ENCODE assay signal across 10 cellular contexts in genomic region chr19:41431426-41432386, GRCh38. TPM values are rescaled to one million over a fixed set of nuclear protein-coding genes. Genes with fewer than 3 reads are reported as not detected.
DNase-seq lines count a peak whose midpoint lies in the region; ATAC-seq, FAIRE-seq and TF ChIP-seq lines count a peak whose summit lies in the region.
"Had no signal": no experiment of that assay in that cellular context is flagged by ENCODE, and none has a peak within 500 bp of the region (broad histone marks: within the 10 kb centered on the region; RNA-seq: fewer than 3 reads in every experiment).

No MANE protein-coding gene starts in this region.

- no peaks in the 10 kb centered on the region for H4K20me1 ChIP-seq in IMR-90 (ENCODE audit: insufficient read depth, low read length)
- H4K20me1 ChIP-seq in HepG2 (ENCODE audit: insufficient read depth, low read length) = no peaks in the 10 kb centered on the region

- H4K5ac ChIP-seq in IMR-90 (ENCODE audit: low read depth, low read length) = no peak overlapping the region

- no peak overlapping the region for H4K91ac ChIP-seq in IMR-90 (ENCODE audit: insufficient read depth, low read depth, low read length)

- whole genome bisulfite sequencing in IMR-90 (ENCODE audit: extremely low coverage in 2 of 2, insufficient read length in 1 of 2), 2 experiments = 77% methylated on average over 6 of the region's 23 CpGs; no CpG with 5 or more reads in 1 of the 2 experiments
- WGBS in HepG2 (ENCODE audit: low lambda C conversion rate) = 85% methylated on average over 20 of the region's 23 CpGs

- no peak overlapping the region for H2AK5ac ChIP-seq in IMR-90 (ENCODE audit: low read depth, low read length)

- H3K14ac ChIP-seq in IMR-90 (replicated peaks; ENCODE audit: low read depth, low read length) = no peak overlapping the region

- H3K79me1 ChIP-seq in IMR-90 (ENCODE audit: low read depth in 1 of 2, low read length in 2 of 2) = peaks cover 0 to 7% of the 10 kb centered on the region in 2 experiments; a peak in 2 of 4 replicates

- peaks cover 9% of the 10 kb centered on the region; the same call in 1 of the 2 replicates for H3K4me1 ChIP-seq in IMR-90 (ENCODE audit: control insufficient read depth, insufficient read depth, low read length)
- peaks cover 33% of the 10 kb centered on the region for H3K4me1 ChIP-seq in HepG2 (ENCODE audit: insufficient read depth, low read length)

- no peak overlapping the region for H2BK15ac ChIP-seq in IMR-90 (ENCODE audit: low read depth, low read length)

- no peak overlapping the region for H3K18ac ChIP-seq in IMR-90 (ENCODE audit: low read depth, low read length)

- H3K36me3 ChIP-seq in IMR-90 (ENCODE audit: control insufficient read depth, insufficient read depth, low read length) (peaks cover 23% of the 10 kb centered on the region), HepG2 (replicated peaks in 1 of 2; ENCODE audit: control insufficient read depth in 1 of 2, insufficient read depth in 2 of 2, low read length in 2 of 2) (peaks cover 11 to 25% of the 10 kb centered on the region in 2 experiments; a peak in 4 of 5 replicates)
- H3K36me3 ChIP-seq: uterus had no signal

- CTCF ChIA-PET in IMR-90 (lab: Yijun Ruan, JAX) = interaction anchor here (0.7 to 0.9 kb wide), 2 partner anchors 23 to 109 kb away, joined by 3 read pairs; no protein-coding TSS in a partner anchor
- CTCF ChIA-PET in HepG2 (lab: Yijun Ruan, JAX; ENCODE audit: low intra/inter-chr PET ratio, low total read pairs) = interaction anchor here (1.4 kb wide), 1 partner anchor 110 kb away, joined by 4 read pairs; no protein-coding TSS in a partner anchor

- ATAC-seq in IMR-90 (ENCODE audit: low read depth) (no peak; the same call in 1 of the 2 replicates), HepG2 (no peak)

- TF ChIP-seq RAD21 in IMR-90 (IDR thresholded peaks at IDR 0.05; ENCODE audit: low read length) (peak; percentile 25; the same call in 1 of the 2 replicates), HepG2 (CRISPR knock-in tag; IDR thresholded peaks at IDR 0.05) (no peak)

- H2AFZ ChIP-seq in IMR-90 (replicated peaks; ENCODE audit: low read length, poor library complexity) (peak overlapping the region; percentile 17), HepG2 (ENCODE audit: low read length) (no peak overlapping the region)

- H3K4me3 ChIP-seq in IMR-90 (ENCODE audit: insufficient read depth, low read depth, low read length) (no peak overlapping the region), astrocyte of the cerebellum (ENCODE audit: low read depth, low read length) (no peak overlapping the region), HepG2 (replicated peaks in 1 of 3; ENCODE audit: insufficient read depth in 1 of 3, low read depth in 2 of 3, low read length in 3 of 3) (no peak overlapping the region)
- H3K4me3 ChIP-seq: uterus had no signal

- H3K9ac ChIP-seq in IMR-90 (ENCODE audit: low read depth, low read length) (no peak overlapping the region), HepG2 (ENCODE audit: insufficient read depth, low read depth, low read length) (no peak overlapping the region)

- no peaks in the 10 kb centered on the region for H3K27me3 ChIP-seq in IMR-90 (ENCODE audit: control insufficient read depth, insufficient read depth, low read length)
- H3K27me3 ChIP-seq in HepG2 (ENCODE audit: control insufficient read depth in 1 of 2, insufficient read depth in 2 of 2, low read length in 2 of 2) = no peaks in the 10 kb centered on the region
- H3K27me3 ChIP-seq: uterus had no signal

- in situ Hi-C loops in IMR-90 (cut with MboI; ENCODE audit: low sequenced_read_pairs) (no loop called here), astrocyte of the cerebellum (cut with HindIII; ENCODE audit: low sequenced_read_pairs) (no loop called here), HepG2 (cut with HindIII; ENCODE audit: extremely low pct_ligation_motif_present, low pct_unique_long_range_greater_than_20kb) (no loop called here)

- no peaks in the 10 kb centered on the region for H3K9me1 ChIP-seq in IMR-90 (ENCODE audit: insufficient read depth, low read length)

- no peak overlapping the region for H3K4ac ChIP-seq in IMR-90 (ENCODE audit: low read depth, low read length)

- peak; percentile 64 for DNase-seq in CD1c-positive myeloid dendritic cell (ENCODE audit: extremely low spot score)
- peak; percentile 31 for DNase-seq in IMR-90
- no peak for DNase-seq in astrocyte of the cerebellum (ENCODE audit: low read depth)
- DNase-seq in HepG2 (ENCODE audit: low spot score) = peak; percentile 24
- no peak for DNase-seq in NCI-H128 (lab: John Stamatoyannopoulos, UW; ENCODE audit: unreplicated experiment)
- DNase-seq in posterior cingulate gyrus = no peak
- DNase-seq in NCI-H446 treated with DMSO at 0.1 percent for 48 hours (lab: John Stamatoyannopoulos, UW) = no peak
- no peak for DNase-seq in stimulated activated CD8-positive, alpha-beta memory T cell treated with anti-CD3 and anti-CD28 coated beads, Interleukin-4, amount 100 ng/mL, for 48 hours
- DNase-seq: uterus had no signal

- TF ChIP-seq POLR2A in IMR-90 (IDR thresholded peaks at IDR 0.05; ENCODE audit: low read depth, low read length) (no peak), HepG2 (IDR thresholded peaks at IDR 0.05; ENCODE audit: insufficient read depth in 1 of 2, low read depth in 2 of 2, low read length in 2 of 2) (0 out of 4 replicates have a peak, but pooled peaks of 1 of the 2 experiments have one; percentile 17)

- intact Hi-C loops in IMR-90 (cut with micrococcal nuclease) = loop anchor here (1.0 kb wide), 1 partner anchor 110 kb away; no protein-coding TSS in a partner anchor
- intact Hi-C loops in HepG2 (cut with micrococcal nuclease; ENCODE audit: unreplicated experiment) = no loop called here
- intact Hi-C loops in posterior cingulate gyrus (cut with DNase I) = no loop called here

- no peak overlapping the region for H2BK120ac ChIP-seq in IMR-90 (ENCODE audit: low read depth, low read length)

- H3K23ac ChIP-seq in IMR-90 (ENCODE audit: low read depth, low read length) = no peak overlapping the region

- no peak overlapping the region for H3K4me2 ChIP-seq in IMR-90 (ENCODE audit: low read depth, low read length)
- no peak overlapping the region for H3K4me2 ChIP-seq in HepG2 (ENCODE audit: low read depth, low read length)

- H3K9me3 ChIP-seq in IMR-90 (ENCODE audit: control insufficient read depth, insufficient read depth, low read length) (no peaks in the 10 kb centered on the region), HepG2 (ENCODE audit: low read length) (no peaks in the 10 kb centered on the region)
- H3K9me3 ChIP-seq: uterus had no signal

- POLR2A ChIA-PET in IMR-90 (lab: Charles Lee; ENCODE audit: unreplicated experiment) (no interaction called here), HepG2 (lab: Yijun Ruan, JAX) (interaction anchor here (0.6 to 1.9 kb wide), 4 partner anchors 8 to 95 kb away, joined by 3 to 9 read pairs (median 4); partner anchors contain the start of genes B9D2 and DMAC2)

- no peak overlapping the region for H3K27ac ChIP-seq in IMR-90 (ENCODE audit: insufficient read depth, low read length)
- no peak overlapping the region for H3K27ac ChIP-seq in HepG2 (ENCODE audit: extremely low read length, insufficient read depth, low read length)
- H3K27ac ChIP-seq: uterus had no signal

- TF ChIP-seq CTCF in IMR-90 (conservative IDR thresholded peaks at IDR 0.05; ENCODE audit: low read depth, low read length) = peak; percentile 41
- peak; percentile 47 for TF ChIP-seq CTCF in astrocyte of the cerebellum (IDR thresholded peaks at IDR 0.05; ENCODE audit: low read depth, low read length, missing control alignments)
- peak; percentile 57 for TF ChIP-seq CTCF in HepG2 (CRISPR knock-in tag; IDR thresholded peaks at IDR 0.05)

- peak; percentile 8 for FAIRE-seq in HepG2 (lab: Jason Lieb, UNC)

- H4K8ac ChIP-seq in IMR-90 (ENCODE audit: low read depth in 2 of 2, low read length in 2 of 2) = no peak overlapping the region

- no peak overlapping the region for H2AK9ac ChIP-seq in IMR-90 (replicated peaks; ENCODE audit: low read depth, low read length, poor library complexity)

- no peak overlapping the region for H2BK20ac ChIP-seq in IMR-90 (ENCODE audit: low read depth, low read length)

- H3K79me2 ChIP-seq in HepG2 (ENCODE audit: insufficient read depth, low read length) = no peaks in the 10 kb centered on the region

- TF ChIP-seq EP300 in HepG2 (IDR thresholded peaks at IDR 0.05; ENCODE audit: low read depth in 2 of 2, low read length in 2 of 2) = no peak
- TF ChIP-seq EP300 in HepG2 (CRISPR knock-in tag; IDR thresholded peaks at IDR 0.05; ENCODE audit: borderline replicate concordance) = no peak

- TSS peak; percentile 65 for BruUV-seq in IMR-90 (replicated peaks; lab: Mats Ljungman, UMichigan)
- TSS peak; percentile 28 for BruUV-seq in HepG2 (replicated peaks; lab: Mats Ljungman, UMichigan)

- H3K56ac ChIP-seq in IMR-90 (ENCODE audit: extremely low read depth, insufficient read depth, low read length) = no peak overlapping the region

- H2BK5ac ChIP-seq in IMR-90 (ENCODE audit: low read depth, low read length, poor library complexity, severe bottlenecking) = no peak overlapping the region

- dilution Hi-C loops in IMR-90 (cut with HindIII; ENCODE audit: low sequenced_read_pairs, unreplicated experiment) = no loop called here

RNA-seq across cellular contexts. Expression of gene B3GNT8, which starts 4.5 kb away (rescaled TPM):
- total RNA-seq in IMR-90 (2012; rRNA removed) (under 0.01 and 0.36 TPM in 2 replicates), HepG2 (2016; rRNA removed; fragmentation: Illumina TruSeq; extraction: Trizol) (1.9 and 2.3 TPM in 2 replicates)
- polyA plus RNA-seq in IMR-90 (2012; rRNA removed) (0.30 and 0.36 TPM in 2 replicates), HepG2 (2011; rRNA removed) (0.26 and 0.44 TPM in 2 replicates)
- polyA plus RNA-seq in IMR-90 (2012; cell fraction: cytosol; rRNA removed) = 0.06 and 0.46 TPM in 2 replicates
- 0.18 and 0.34 TPM in 2 replicates for polyA plus RNA-seq in IMR-90 (2012; cell fraction: nucleus; rRNA removed; ENCODE audit: low replicate concordance)
- 0.26 and 0.71 TPM in 2 replicates for total RNA-seq in HepG2 (2016; cell fraction: cytosol; rRNA removed; fragmentation: Illumina TruSeq; extraction: Trizol; ENCODE audit: low read depth)
- 1.4 and 1.9 TPM in 2 replicates for total RNA-seq in HepG2 (2016; cell fraction: insoluble cytoplasmic fraction; rRNA removed; fragmentation: Illumina TruSeq; extraction: Trizol)
- 0.90 and 1.1 TPM in 2 replicates for total RNA-seq in HepG2 (2016; cell fraction: membrane; rRNA removed; fragmentation: Illumina TruSeq; extraction: Trizol)
- 2.1 and 3.1 TPM in 2 replicates for total RNA-seq in HepG2 (2016; cell fraction: nucleus; rRNA removed; fragmentation: Illumina TruSeq; extraction: Trizol)
- 0.40 and 0.48 TPM in 2 replicates for polyA plus RNA-seq in HepG2 (2011; cell fraction: cytosol; rRNA removed)
- 0.54 and 1.00 TPM in 2 replicates for polyA plus RNA-seq in HepG2 (2011; cell fraction: nucleus; rRNA removed)
- polyA plus RNA-seq in HepG2 (2012) = 0.35 and 1.1 TPM in 2 replicates
- 0.43 and 0.69 TPM in 2 replicates for polyA plus RNA-seq in HepG2 (2016; cell fraction: cytosol; fragmentation: Illumina TruSeq; extraction: Trizol; ENCODE audit: low read depth)
- polyA plus RNA-seq in HepG2 (2016; cell fraction: insoluble cytoplasmic fraction; fragmentation: Illumina TruSeq; extraction: Trizol; ENCODE audit: low read depth) = 0.58 and 1.1 TPM in 2 replicates
- 0.34 and 0.42 TPM in 2 replicates for polyA plus RNA-seq in HepG2 (2016; cell fraction: membrane; fragmentation: Illumina TruSeq; extraction: Trizol; ENCODE audit: low read depth)
- polyA plus RNA-seq in HepG2 (2016; cell fraction: nucleus; fragmentation: Illumina TruSeq; extraction: Trizol; ENCODE audit: insufficient read depth, low read depth) = 2.2 and 3.1 TPM in 2 replicates
- 1.3 TPM in 1 of 2 replicates, not detected in the other for polyA minus RNA-seq in HepG2 (2011; rRNA and poly(A)+ RNA removed; ENCODE audit: low replicate concordance)
- polyA minus RNA-seq in HepG2 (2011; cell fraction: cytosol; rRNA and poly(A)+ RNA removed) = 1.1 TPM in 1 of 2 replicates, not detected in the other
- polyA minus RNA-seq in HepG2 (2011; cell fraction: nucleus; rRNA and poly(A)+ RNA removed) = 0.50 and 0.52 TPM in 2 replicates

RNA-seq across cellular contexts. Expression of gene DMAC2, which starts 8.0 kb away (rescaled TPM):
- total RNA-seq in IMR-90 (2012; rRNA removed) (50.8 and 52.5 TPM in 2 replicates), HepG2 (2016; rRNA removed; fragmentation: Illumina TruSeq; extraction: Trizol) (39.0 and 51.9 TPM in 2 replicates)
- polyA plus RNA-seq in IMR-90 (2012; rRNA removed) (72.2 and 78.5 TPM in 2 replicates), HepG2 (2011; rRNA removed) (66.0 TPM in 2 replicates)
- polyA plus RNA-seq in IMR-90 (2012; cell fraction: cytosol; rRNA removed) = 78.9 and 84.8 TPM in 2 replicates
- polyA plus RNA-seq in IMR-90 (2012; cell fraction: nucleus; rRNA removed; ENCODE audit: low replicate concordance) = 33.4 and 44.3 TPM in 2 replicates
- total RNA-seq in HepG2 (2016; cell fraction: cytosol; rRNA removed; fragmentation: Illumina TruSeq; extraction: Trizol; ENCODE audit: low read depth) = 10.2 and 12.0 TPM in 2 replicates
- total RNA-seq in HepG2 (2016; cell fraction: insoluble cytoplasmic fraction; rRNA removed; fragmentation: Illumina TruSeq; extraction: Trizol) = 38.9 and 54.2 TPM in 2 replicates
- total RNA-seq in HepG2 (2016; cell fraction: membrane; rRNA removed; fragmentation: Illumina TruSeq; extraction: Trizol) = 31.2 and 31.3 TPM in 2 replicates
- 18.5 and 20.2 TPM in 2 replicates for total RNA-seq in HepG2 (2016; cell fraction: nucleus; rRNA removed; fragmentation: Illumina TruSeq; extraction: Trizol)
- polyA plus RNA-seq in HepG2 (2011; cell fraction: cytosol; rRNA removed) = 76.3 and 90.6 TPM in 2 replicates
- 43.1 and 45.0 TPM in 2 replicates for polyA plus RNA-seq in HepG2 (2011; cell fraction: nucleus; rRNA removed)
- 39.8 and 45.8 TPM in 2 replicates for polyA plus RNA-seq in HepG2 (2012)
- polyA plus RNA-seq in HepG2 (2016; cell fraction: cytosol; fragmentation: Illumina TruSeq; extraction: Trizol; ENCODE audit: low read depth) = 16.8 TPM in 2 replicates
- polyA plus RNA-seq in HepG2 (2016; cell fraction: insoluble cytoplasmic fraction; fragmentation: Illumina TruSeq; extraction: Trizol; ENCODE audit: low read depth) = 69.0 and 74.8 TPM in 2 replicates
- polyA plus RNA-seq in HepG2 (2016; cell fraction: membrane; fragmentation: Illumina TruSeq; extraction: Trizol; ENCODE audit: low read depth) = 33.3 and 38.0 TPM in 2 replicates
- 38.1 and 41.9 TPM in 2 replicates for polyA plus RNA-seq in HepG2 (2016; cell fraction: nucleus; fragmentation: Illumina TruSeq; extraction: Trizol; ENCODE audit: insufficient read depth, low read depth)
- 51.2 and 105 TPM in 2 replicates for polyA minus RNA-seq in HepG2 (2011; rRNA and poly(A)+ RNA removed; ENCODE audit: low replicate concordance)
- polyA minus RNA-seq in HepG2 (2011; cell fraction: cytosol; rRNA and poly(A)+ RNA removed) = 36.5 and 37.9 TPM in 2 replicates
- polyA minus RNA-seq in HepG2 (2011; cell fraction: nucleus; rRNA and poly(A)+ RNA removed) = 14.3 and 18.3 TPM in 2 replicates

RNA-seq across cellular contexts. Expression of gene ERICH4, which starts 11.2 kb away (rescaled TPM):
- total RNA-seq in IMR-90 (2012; rRNA removed) (not detected in 2 replicates), HepG2 (2016; rRNA removed; fragmentation: Illumina TruSeq; extraction: Trizol) (0.64 and 1.0 TPM in 2 replicates)
- polyA plus RNA-seq in IMR-90 (2012; rRNA removed) (not detected in 2 replicates), HepG2 (2011; rRNA removed) (0.38 and 0.40 TPM in 2 replicates)
- not detected in 2 replicates for polyA plus RNA-seq in IMR-90 (2012; cell fraction: cytosol; rRNA removed)
- not detected in 2 replicates for polyA plus RNA-seq in IMR-90 (2012; cell fraction: nucleus; rRNA removed; ENCODE audit: low replicate concordance)
- 0.26 and 0.71 TPM in 2 replicates for total RNA-seq in HepG2 (2016; cell fraction: cytosol; rRNA removed; fragmentation: Illumina TruSeq; extraction: Trizol; ENCODE audit: low read depth)
- 0.84 and 1.5 TPM in 2 replicates for total RNA-seq in HepG2 (2016; cell fraction: insoluble cytoplasmic fraction; rRNA removed; fragmentation: Illumina TruSeq; extraction: Trizol)
- 0.34 and 0.53 TPM in 2 replicates for total RNA-seq in HepG2 (2016; cell fraction: membrane; rRNA removed; fragmentation: Illumina TruSeq; extraction: Trizol)
- 0.59 TPM in 1 of 2 replicates, not detected in the other for total RNA-seq in HepG2 (2016; cell fraction: nucleus; rRNA removed; fragmentation: Illumina TruSeq; extraction: Trizol)
- polyA plus RNA-seq in HepG2 (2011; cell fraction: cytosol; rRNA removed) = 0.13 and 0.49 TPM in 2 replicates
- polyA plus RNA-seq in HepG2 (2011; cell fraction: nucleus; rRNA removed) = 0.21 TPM in 1 of 2 replicates, not detected in the other
- polyA plus RNA-seq in HepG2 (2012) = 1.1 and 2.3 TPM in 2 replicates
- 0.52 and 0.62 TPM in 2 replicates for polyA plus RNA-seq in HepG2 (2016; cell fraction: cytosol; fragmentation: Illumina TruSeq; extraction: Trizol; ENCODE audit: low read depth)
- 1.4 and 1.7 TPM in 2 replicates for polyA plus RNA-seq in HepG2 (2016; cell fraction: insoluble cytoplasmic fraction; fragmentation: Illumina TruSeq; extraction: Trizol; ENCODE audit: low read depth)
- 0.61 and 0.69 TPM in 2 replicates for polyA plus RNA-seq in HepG2 (2016; cell fraction: membrane; fragmentation: Illumina TruSeq; extraction: Trizol; ENCODE audit: low read depth)
- 0.55 and 0.89 TPM in 2 replicates for polyA plus RNA-seq in HepG2 (2016; cell fraction: nucleus; fragmentation: Illumina TruSeq; extraction: Trizol; ENCODE audit: insufficient read depth, low read depth)
- polyA minus RNA-seq in HepG2 (2011; rRNA and poly(A)+ RNA removed; ENCODE audit: low replicate concordance) = not detected in 2 replicates
- not detected in 2 replicates for polyA minus RNA-seq in HepG2 (2011; cell fraction: cytosol; rRNA and poly(A)+ RNA removed)
- 0.52 TPM in 1 of 2 replicates, not detected in the other for polyA minus RNA-seq in HepG2 (2011; cell fraction: nucleus; rRNA and poly(A)+ RNA removed)
- total RNA-seq: activated CD8-positive, alpha-beta memory T cell treated with anti-CD3 and anti-CD28 coated beads for 36 hours; uterus had no signal

RNA-seq across cellular contexts. Expression of gene BCKDHA, which starts 34.1 kb away (rescaled TPM):
- total RNA-seq in IMR-90 (2012; rRNA removed) (6.4 and 7.7 TPM in 2 replicates), HepG2 (2016; rRNA removed; fragmentation: Illumina TruSeq; extraction: Trizol) (9.7 and 11.8 TPM in 2 replicates)
- polyA plus RNA-seq in IMR-90 (2012; rRNA removed) (7.6 and 9.6 TPM in 2 replicates), HepG2 (2011; rRNA removed) (31.3 and 31.5 TPM in 2 replicates)
- 11.8 and 37.7 TPM in 2 replicates for polyA plus RNA-seq in IMR-90 (2012; cell fraction: cytosol; rRNA removed)
- polyA plus RNA-seq in IMR-90 (2012; cell fraction: nucleus; rRNA removed; ENCODE audit: low replicate concordance) = 13.5 and 42.6 TPM in 2 replicates
- total RNA-seq in HepG2 (2016; cell fraction: cytosol; rRNA removed; fragmentation: Illumina TruSeq; extraction: Trizol; ENCODE audit: low read depth) = 1.5 TPM in 2 replicates
- 6.9 and 10.5 TPM in 2 replicates for total RNA-seq in HepG2 (2016; cell fraction: insoluble cytoplasmic fraction; rRNA removed; fragmentation: Illumina TruSeq; extraction: Trizol)
- total RNA-seq in HepG2 (2016; cell fraction: membrane; rRNA removed; fragmentation: Illumina TruSeq; extraction: Trizol) = 3.3 and 4.5 TPM in 2 replicates
- total RNA-seq in HepG2 (2016; cell fraction: nucleus; rRNA removed; fragmentation: Illumina TruSeq; extraction: Trizol) = 6.1 and 7.1 TPM in 2 replicates
- polyA plus RNA-seq in HepG2 (2011; cell fraction: cytosol; rRNA removed) = 20.9 and 32.3 TPM in 2 replicates
- 30.6 and 39.7 TPM in 2 replicates for polyA plus RNA-seq in HepG2 (2011; cell fraction: nucleus; rRNA removed)
- polyA plus RNA-seq in HepG2 (2012) = 10.5 and 13.8 TPM in 2 replicates
- polyA plus RNA-seq in HepG2 (2016; cell fraction: cytosol; fragmentation: Illumina TruSeq; extraction: Trizol; ENCODE audit: low read depth) = 1.6 and 2.5 TPM in 2 replicates
- 5.8 and 6.3 TPM in 2 replicates for polyA plus RNA-seq in HepG2 (2016; cell fraction: insoluble cytoplasmic fraction; fragmentation: Illumina TruSeq; extraction: Trizol; ENCODE audit: low read depth)
- polyA plus RNA-seq in HepG2 (2016; cell fraction: membrane; fragmentation: Illumina TruSeq; extraction: Trizol; ENCODE audit: low read depth) = 2.1 and 3.5 TPM in 2 replicates
- 3.7 and 7.6 TPM in 2 replicates for polyA plus RNA-seq in HepG2 (2016; cell fraction: nucleus; fragmentation: Illumina TruSeq; extraction: Trizol; ENCODE audit: insufficient read depth, low read depth)
- 19.1 and 44.4 TPM in 2 replicates for polyA minus RNA-seq in HepG2 (2011; rRNA and poly(A)+ RNA removed; ENCODE audit: low replicate concordance)
- polyA minus RNA-seq in HepG2 (2011; cell fraction: cytosol; rRNA and poly(A)+ RNA removed) = 23.0 and 29.5 TPM in 2 replicates
- 11.6 and 11.8 TPM in 2 replicates for polyA minus RNA-seq in HepG2 (2011; cell fraction: nucleus; rRNA and poly(A)+ RNA removed)

RNA-seq across cellular contexts. Expression of gene EXOSC5, which starts 34.5 kb away (rescaled TPM):
- total RNA-seq in IMR-90 (2012; rRNA removed) = 11.4 and 19.0 TPM in 2 replicates
- polyA plus RNA-seq in IMR-90 (2012; rRNA removed) = 25.2 and 34.0 TPM in 2 replicates
- 26.6 and 36.2 TPM in 2 replicates for polyA plus RNA-seq in IMR-90 (2012; cell fraction: cytosol; rRNA removed)
- polyA plus RNA-seq in IMR-90 (2012; cell fraction: nucleus; rRNA removed; ENCODE audit: low replicate concordance) = 7.0 and 16.4 TPM in 2 replicates
- 23.6 and 24.1 TPM in 2 replicates for total RNA-seq in HepG2 (2016; rRNA removed; fragmentation: Illumina TruSeq; extraction: Trizol)
- 7.1 TPM in 2 replicates for total RNA-seq in HepG2 (2016; cell fraction: cytosol; rRNA removed; fragmentation: Illumina TruSeq; extraction: Trizol; ENCODE audit: low read depth)
- 22.9 and 25.3 TPM in 2 replicates for total RNA-seq in HepG2 (2016; cell fraction: insoluble cytoplasmic fraction; rRNA removed; fragmentation: Illumina TruSeq; extraction: Trizol)
- total RNA-seq in HepG2 (2016; cell fraction: membrane; rRNA removed; fragmentation: Illumina TruSeq; extraction: Trizol) = 5.9 and 7.1 TPM in 2 replicates
- 11.1 and 12.5 TPM in 2 replicates for total RNA-seq in HepG2 (2016; cell fraction: nucleus; rRNA removed; fragmentation: Illumina TruSeq; extraction: Trizol)
- polyA plus RNA-seq in HepG2 (2011; rRNA removed) = 26.5 and 31.5 TPM in 2 replicates
- 28.1 and 37.8 TPM in 2 replicates for polyA plus RNA-seq in HepG2 (2011; cell fraction: cytosol; rRNA removed)
- polyA plus RNA-seq in HepG2 (2011; cell fraction: nucleus; rRNA removed) = 19.3 and 20.0 TPM in 2 replicates
- 19.0 and 33.9 TPM in 2 replicates for polyA plus RNA-seq in HepG2 (2012)
- polyA plus RNA-seq in HepG2 (2016; cell fraction: cytosol; fragmentation: Illumina TruSeq; extraction: Trizol; ENCODE audit: low read depth) = 4.5 and 5.0 TPM in 2 replicates
- polyA plus RNA-seq in HepG2 (2016; cell fraction: insoluble cytoplasmic fraction; fragmentation: Illumina TruSeq; extraction: Trizol; ENCODE audit: low read depth) = 23.1 and 25.5 TPM in 2 replicates
- 3.8 and 5.4 TPM in 2 replicates for polyA plus RNA-seq in HepG2 (2016; cell fraction: membrane; fragmentation: Illumina TruSeq; extraction: Trizol; ENCODE audit: low read depth)
- 17.4 and 17.8 TPM in 2 replicates for polyA plus RNA-seq in HepG2 (2016; cell fraction: nucleus; fragmentation: Illumina TruSeq; extraction: Trizol; ENCODE audit: insufficient read depth, low read depth)
- 18.9 and 21.9 TPM in 2 replicates for polyA minus RNA-seq in HepG2 (2011; rRNA and poly(A)+ RNA removed; ENCODE audit: low replicate concordance)
- polyA minus RNA-seq in HepG2 (2011; cell fraction: cytosol; rRNA and poly(A)+ RNA removed) = 11.7 and 13.1 TPM in 2 replicates
- polyA minus RNA-seq in HepG2 (2011; cell fraction: nucleus; rRNA and poly(A)+ RNA removed) = 7.5 and 9.0 TPM in 2 replicates

Comparison
In these comparisons a context has a peak if more than half of its experiments do, and no peak if none do; other contexts are left out.
1. DNase-seq: peak in CD1c-positive myeloid dendritic cell (single experiment), IMR-90 (single experiment) and HepG2 (single experiment); none in astrocyte of the cerebellum (single experiment), NCI-H128 (single experiment), posterior cingulate gyrus (0 of 10), NCI-H446 treated with DMSO at 0.1 percent for 48 hours (single experiment) and stimulated activated CD8-positive, alpha-beta memory T cell treated with anti-CD3 and anti-CD28 coated beads, Interleukin-4, amount 100 ng/mL, for 48 hours (single experiment).
2. Peak in every context shown above with its lines, with median percentiles within 50 percentile points of each other: CTCF ChIP-seq.